Comparison of ENCODE assay signal across 12 cellular contexts in the genomic region with DNA sequence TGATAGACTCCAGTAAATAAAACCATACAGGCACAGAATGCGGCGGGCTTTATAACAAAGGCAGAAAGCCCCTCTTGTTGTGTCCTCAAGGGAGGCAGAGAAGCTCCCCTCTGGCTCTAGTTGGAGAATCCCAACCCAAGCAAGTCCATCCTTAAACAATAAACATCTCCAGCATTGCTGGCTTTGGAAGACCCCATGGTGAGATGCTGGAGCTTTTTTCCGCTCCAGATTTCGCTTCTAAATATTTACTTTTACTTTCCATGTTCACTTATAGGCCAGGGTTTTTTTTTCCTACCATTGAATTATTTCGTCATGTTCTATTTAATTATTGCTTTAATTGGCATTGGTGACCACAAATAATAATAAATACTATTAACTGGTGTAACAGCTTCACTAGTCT.
DNase-seq lines count a peak whose midpoint lies in the region; ATAC-seq, FAIRE-seq and TF ChIP-seq lines count a peak whose summit lies in the region.
"Had no signal": no experiment of that assay in that cellular context is flagged by ENCODE, and none has a peak within 500 bp of the region (broad histone marks: within the 10 kb centered on the region; RNA-seq: fewer than 3 reads in every experiment).

No MANE protein-coding gene starts in this region.

- H3K27ac ChIP-seq in Panc1 (ENCODE audit: low read length) (peak overlapping the region; percentile 85), endothelial cell of umbilical vein (ENCODE audit: insufficient read depth, low read depth, low read length) (peak overlapping the region; percentile 100), muscle layer of duodenum (ENCODE audit: low read length) (peak overlapping the region; percentile 57), tibial artery (peak overlapping the region; percentile 65 to 71)

- TF ChIP-seq CTCF in Panc1 (IDR thresholded peaks at IDR 0.05) (no peak), endothelial cell of umbilical vein (IDR thresholded peaks at IDR 0.05; ENCODE audit: extremely low read depth in 1 of 2, insufficient read depth in 1 of 2, low read depth in 1 of 2, low read length in 2 of 2) (no peak), tibial artery (IDR thresholded peaks at IDR 0.05) (no peak)

- peak overlapping the region; percentile 89 for H3K9ac ChIP-seq in endothelial cell of umbilical vein (replicated peaks; ENCODE audit: extremely low read depth, insufficient read depth, low read length)

- dilution Hi-C loops in endothelial cell of umbilical vein (cut with MboI; ENCODE audit: extremely low pct_ligation_motif_present, low sequenced_read_pairs), result no loop called here

- H3K27me3 ChIP-seq in Panc1 (ENCODE audit: control insufficient read depth, insufficient read depth, low read length) (no peaks in the 10 kb centered on the region), endothelial cell of umbilical vein (ENCODE audit: control insufficient read depth in 2 of 2, insufficient read depth in 2 of 2, low read length in 2 of 2) (no peaks in the 10 kb centered on the region), muscle layer of duodenum (ENCODE audit: low read depth, low read length) (no peaks in the 10 kb centered on the region), tibial artery (no peaks in the 10 kb centered on the region)

- CTCF ChIA-PET in Panc1 (lab: Charles Lee) (interaction anchor here (1.3 kb wide), 1 partner anchor 283 kb away, joined by 3 read pairs; no protein-coding TSS in a partner anchor), endothelial cell of umbilical vein (lab: Charles Lee) (interaction anchor here (0.8 to 2.4 kb wide), 4 partner anchors 19 to 293 kb away, joined by 3 to 9 read pairs (median 6); no protein-coding TSS in a partner anchor)

- H3K4me2 ChIP-seq in endothelial cell of umbilical vein (ENCODE audit: insufficient read depth, low read length), result peak overlapping the region; percentile 19

- in situ Hi-C loops in Panc1 (cut with HindIII; ENCODE audit: low pct_unique_long_range_greater_than_20kb, low sequenced_read_pairs), result no loop called here

- H3K79me2 ChIP-seq in endothelial cell of umbilical vein (ENCODE audit: control insufficient read depth, insufficient read depth, low read length), result peaks cover 10% of the 10 kb centered on the region

- H3K4me3 ChIP-seq in Panc1 (ENCODE audit: low read depth in 2 of 2, low read length in 2 of 2) (no peak overlapping the region), endothelial cell of umbilical vein (replicated peaks in 1 of 3; ENCODE audit: insufficient read depth in 1 of 3, low read depth in 1 of 3, low read length in 3 of 3) (no peak overlapping the region), muscle layer of duodenum (ENCODE audit: low read depth in 1 of 2, low read length in 2 of 2) (peak overlapping the region in 1 of 2 donors; percentile 14), tibial artery (no peak overlapping the region)

- POLR2A ChIA-PET in Panc1 (lab: Charles Lee), result no interaction called here
- POLR2A ChIA-PET in endothelial cell of umbilical vein (lab: Charles Lee), result no interaction called here

- FAIRE-seq in endothelial cell of umbilical vein (lab: Jason Lieb, UNC), result no peak
- FAIRE-seq: TTC549 had no signal

- no peak overlapping the region for H2AFZ ChIP-seq in endothelial cell of umbilical vein (ENCODE audit: low read depth, low read length)

- intact Hi-C loops in Panc1 (cut with micrococcal nuclease; ENCODE audit: unreplicated experiment), result no loop called here
- intact Hi-C loops in endothelial cell of umbilical vein (cut with micrococcal nuclease), result loop anchor here (1.0 to 2.0 kb wide), 5 partner anchors 19 to 175 kb away; no protein-coding TSS in a partner anchor
- intact Hi-C loops in tibial artery (cut with DNase I; ENCODE audit: low total_unique reads), result no loop called here

- H4K20me1 ChIP-seq in endothelial cell of umbilical vein (replicated peaks; ENCODE audit: control insufficient read depth, extremely low read depth, insufficient read depth, low read length), result no peaks in the 10 kb centered on the region

- no peak for ATAC-seq in Panc1
- ATAC-seq in esophagus mucosa, result no peak
- no peak for ATAC-seq in HG03442 (IDR thresholded peaks at IDR 0.05; ENCODE audit: unreplicated experiment)
- ATAC-seq: activated CD8-positive, alpha-beta T cell treated with anti-CD3 and anti-CD28 coated beads, Interleukin-2, amount 10 ng/mL, durations not matched to agents 7 days and 5 days had no signal

- no peak for TF ChIP-seq POLR2A in endothelial cell of umbilical vein (IDR thresholded peaks at IDR 0.05; ENCODE audit: low read depth, low read length)

- DNase-seq in Panc1 (ENCODE audit: low read depth, low spot score), result no peak
- no peak for DNase-seq in endothelial cell of umbilical vein (ENCODE audit: low read depth, low spot score)
- no peak for DNase-seq in tibial artery
- DNase-seq in activated effector memory CD4-positive, alpha-beta T cell treated with anti-CD3 and anti-CD28 coated beads, Interleukin-2, amount 50 U/mL, for 16 hours, result no peak
- DNase-seq: activated CD8-positive, alpha-beta T cell treated with anti-CD3 and anti-CD28 coated beads, Interleukin-2, amount 10 ng/mL, durations not matched to agents 7 days and 5 days; activated naive CD4-positive, alpha-beta T cell treated with anti-CD3 and anti-CD28 coated beads, Interleukin-2, amount 10 ng/mL, durations not matched to agents 7 days and 5 days; Caco-2; RPMI8226 had no signal

- no TSS peak for BruUV-seq in Panc1 (replicated peaks; lab: Mats Ljungman, UMichigan)
- TSS peak; percentile 18 for BruUV-seq in endothelial cell of umbilical vein (replicated peaks; lab: Mats Ljungman, UMichigan)

- no peaks in the 10 kb centered on the region; the same call in none of the 2 replicates for H3K36me3 ChIP-seq in Panc1 (ENCODE audit: control insufficient read depth, insufficient read depth, low read length)
- H3K36me3 ChIP-seq in endothelial cell of umbilical vein (ENCODE audit: control insufficient read depth in 2 of 2, extremely low read depth in 1 of 2, insufficient read depth in 2 of 2, low read length in 2 of 2), result peaks cover 0 to 2% of the 10 kb centered on the region in 2 experiments
- H3K36me3 ChIP-seq in muscle layer of duodenum (ENCODE audit: control insufficient read depth in 1 of 2, insufficient read depth in 2 of 2, low read length in 2 of 2), result peaks cover 0 to 4% of the 10 kb centered on the region in 2 donors
- no peaks in the 10 kb centered on the region for H3K36me3 ChIP-seq in tibial artery

- no peaks in the 10 kb centered on the region for H3K9me1 ChIP-seq in endothelial cell of umbilical vein (replicated peaks; ENCODE audit: control insufficient read depth, extremely low read depth, insufficient read depth, low read length)

- H3K9me3 ChIP-seq in Panc1 (ENCODE audit: control insufficient read depth, insufficient read depth, low read depth, low read length) (no peaks in the 10 kb centered on the region; the same call in 1 of the 2 replicates), endothelial cell of umbilical vein (replicated peaks; ENCODE audit: control insufficient read depth, insufficient read depth, low read length) (no peaks in the 10 kb centered on the region), muscle layer of duodenum (ENCODE audit: control insufficient read depth in 1 of 2, low read length in 2 of 2) (no peaks in the 10 kb centered on the region), tibial artery (no peaks in the 10 kb centered on the region)
- H3K9me3 ChIP-seq: Caco-2 had no signal

- H3K4me1 ChIP-seq in Panc1 (ENCODE audit: control insufficient read depth, insufficient read depth, low read length), result peaks cover 51% of the 10 kb centered on the region
- H3K4me1 ChIP-seq in endothelial cell of umbilical vein (ENCODE audit: control insufficient read depth, extremely low read depth, insufficient read depth, low read length), result peaks cover 68% of the 10 kb centered on the region
- H3K4me1 ChIP-seq in muscle layer of duodenum (ENCODE audit: control insufficient read depth in 1 of 2, insufficient read depth in 2 of 2, low read length in 2 of 2), result peaks cover 3 to 7% of the 10 kb centered on the region in 2 donors
- H3K4me1 ChIP-seq in tibial artery, result peaks cover 0 to 57% (median 23%) of the 10 kb centered on the region in 4 donors
- H3K4me1 ChIP-seq: Caco-2 had no signal

TF ChIP-seq in endothelial cell of umbilical vein, 7 proteins besides CTCF, POLR2A, EP300 and RAD21:
- TF ChIP-seq POLR2AphosphoS5 (IDR thresholded peaks at IDR 0.05; ENCODE audit: insufficient read depth, low read depth, low read length) (no peak), FOS (IDR thresholded peaks at IDR 0.05; ENCODE audit: borderline replicate concordance, insufficient read depth, low read length) (no peak), GATA2 (IDR thresholded peaks at IDR 0.05; ENCODE audit: insufficient read depth, insufficient read length, low read depth, low read length) (no peak), MYC (IDR thresholded peaks at IDR 0.05; ENCODE audit: low read depth, low read length) (no peak), EZH2 (IDR thresholded peaks at IDR 0.05; ENCODE audit: borderline replicate concordance, low read depth, low read length, severe bottlenecking) (no peak), JUN (IDR thresholded peaks at IDR 0.05; ENCODE audit: borderline replicate concordance, insufficient read depth, insufficient read length, low read depth) (no peak)
- TF ChIP-seq, protein P1, sequence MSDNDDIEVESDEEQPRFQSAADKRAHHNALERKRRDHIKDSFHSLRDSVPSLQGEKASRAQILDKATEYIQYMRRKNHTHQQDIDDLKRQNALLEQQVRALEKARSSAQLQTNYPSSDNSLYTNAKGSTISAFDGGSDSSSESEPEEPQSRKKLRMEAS (IDR thresholded peaks at IDR 0.05; ENCODE audit: insufficient read depth, insufficient read length), result no peak
